Comparison of ENCODE assay signal across 13 cellular contexts in genomic region chr9:100670719-100671118, GRCh38.
A peak's percentile ranks its signal among the peaks of the same experiment; 100 is the strongest.
DNase-seq lines count a peak whose midpoint lies in the region; ATAC-seq and TF ChIP-seq lines count a peak whose summit lies in the region.
"Had no signal": no experiment of that assay in that cellular context is flagged by ENCODE, and none has a peak within 500 bp of the region (broad histone marks: within the 10 kb centered on the region; RNA-seq: fewer than 3 reads in every experiment).

No MANE protein-coding gene starts in this region.

- peak overlapping the region; percentile 86 for H3K27ac ChIP-seq in HUES6 (ENCODE audit: low read depth, low read length)
- no peak overlapping the region for H3K27ac ChIP-seq in OCI-LY7 (ENCODE audit: low read depth, low read length, poor library complexity, severe bottlenecking)
- no peak overlapping the region for H3K27ac ChIP-seq in CD4-positive, alpha-beta memory T cell (ENCODE audit: low read depth, low read length)
- H3K27ac ChIP-seq: BLaER1, parathyroid adenoma, PC-9 had no signal

- no peaks in the 10 kb centered on the region for H3K4me1 Mint-ChIP-seq in CD4-positive, alpha-beta memory T cell
- H3K4me1 Mint-ChIP-seq: activated naive CD8-positive, alpha-beta T cell treated with anti-CD3 and anti-CD28 coated beads, Interleukin-2, amount 10 ng/mL, durations not matched to agents 7 days and 5 days had no signal

- no peaks in the 10 kb centered on the region for H4K20me1 ChIP-seq in OCI-LY7 (ENCODE audit: insufficient read depth, low read length)
- H4K20me1 ChIP-seq: BLaER1 had no signal

- POLR2A ChIA-PET in OCI-LY7 (lab: Charles Lee) = interaction anchor here (0.5 kb wide), 1 partner anchor 488 kb away, joined by 3 read pairs; no protein-coding TSS in a partner anchor
- POLR2A ChIA-PET in CD4-positive, alpha-beta memory T cell (lab: Charles Lee; ENCODE audit: partially characterized antibody) = no interaction called here

- H3K79me2 ChIP-seq in OCI-LY7 (ENCODE audit: insufficient read depth, low read depth, low read length) = no peaks in the 10 kb centered on the region
- H3K79me2 ChIP-seq: parathyroid adenoma had no signal

- no TSS peak for BruUV-seq in OCI-LY7 (replicated peaks; lab: Mats Ljungman, UMichigan)

- in situ Hi-C loops in KBM-7 (cut with MboI; ENCODE audit: low pct_unique_long_range_greater_than_20kb, low sequenced_read_pairs) = no loop called here

- peak; percentile 4 for DNase-seq in GM12865 (ENCODE audit: low read depth)
- DNase-seq in OCI-LY7 (ENCODE audit: low spot score) = peak; percentile 30
- no peak for DNase-seq in KBM-7
- DNase-seq in stimulated activated CD4-positive, alpha-beta T cell treated with anti-CD3 and anti-CD28 coated beads, Interleukin-4, amount 100 ng/mL, for 4 hours = no peak
- DNase-seq in CD4-positive, alpha-beta memory T cell = no peak
- DNase-seq in stimulated activated naive CD4-positive, alpha-beta T cell treated with Interleukin-2 at 50 U/mL for 16 hours (lab: John Stamatoyannopoulos, UW) = no peak
- DNase-seq: activated CD4-positive, CD25-positive, alpha-beta regulatory T cell; activated naive CD8-positive, alpha-beta T cell treated with anti-CD3 and anti-CD28 coated beads, Interleukin-2, amount 10 ng/mL, durations not matched to agents 7 days and 5 days; PC-9 had no signal

- H3K27me3 Mint-ChIP-seq in CD4-positive, alpha-beta memory T cell = peaks cover 2 to 5% of the 10 kb centered on the region in 2 donors

- H3K9me3 Mint-ChIP-seq in CD4-positive, alpha-beta memory T cell = peaks cover 0 to 4% (median under 1%) of the 10 kb centered on the region in 8 donors
- H3K9me3 Mint-ChIP-seq: activated naive CD8-positive, alpha-beta T cell treated with anti-CD3 and anti-CD28 coated beads, Interleukin-2, amount 10 ng/mL, durations not matched to agents 7 days and 5 days had no signal

- CTCF ChIA-PET in OCI-LY7 (lab: Charles Lee; ENCODE audit: unreplicated experiment) = no interaction called here
- CTCF ChIA-PET in CD4-positive, alpha-beta memory T cell (lab: Charles Lee; ENCODE audit: partially characterized antibody) = no interaction called here

- no peaks in the 10 kb centered on the region for H3K27me3 ChIP-seq in HUES6 (ENCODE audit: control insufficient read depth, insufficient read depth, low read length)
- H3K27me3 ChIP-seq in CD4-positive, alpha-beta memory T cell (ENCODE audit: insufficient read depth, low read length) = no peaks in the 10 kb centered on the region
- H3K27me3 ChIP-seq: BLaER1 had no signal

- no peaks in the 10 kb centered on the region for H3K9me2 ChIP-seq in OCI-LY7 (ENCODE audit: insufficient read depth, low read length)

- ATAC-seq in GM21619 (IDR thresholded peaks at IDR 0.05; ENCODE audit: unreplicated experiment) = peak; percentile 74

- peaks cover 13% of the 10 kb centered on the region; the same call in 1 of the 2 replicates for H3K9me3 ChIP-seq in HUES6 (ENCODE audit: control insufficient read depth, insufficient read depth, low read depth, low read length)
- no peaks in the 10 kb centered on the region for H3K9me3 ChIP-seq in OCI-LY7 (ENCODE audit: low read length)
- no peaks in the 10 kb centered on the region for H3K9me3 ChIP-seq in CD4-positive, alpha-beta memory T cell (ENCODE audit: control insufficient read depth in 1 of 2, low read length in 2 of 2)
- H3K9me3 ChIP-seq: BLaER1 had no signal

- H3K36me3 Mint-ChIP-seq in CD4-positive, alpha-beta memory T cell = no peaks in the 10 kb centered on the region
- H3K36me3 Mint-ChIP-seq: activated naive CD8-positive, alpha-beta T cell treated with anti-CD3 and anti-CD28 coated beads, Interleukin-2, amount 10 ng/mL, durations not matched to agents 7 days and 5 days had no signal

- TF ChIP-seq CTCF in GM12865 (IDR thresholded peaks at IDR 0.05; ENCODE audit: insufficient read depth, low read depth, low read length, missing control alignments) = no peak
- TF ChIP-seq CTCF in OCI-LY7 (conservative IDR thresholded peaks at IDR 0.05; ENCODE audit: low read length) = no peak

- H3K4me1 ChIP-seq in HUES6 (ENCODE audit: control insufficient read depth, insufficient read depth, low read length) = peaks cover 34% of the 10 kb centered on the region
- peaks cover 7% of the 10 kb centered on the region for H3K4me1 ChIP-seq in OCI-LY7 (ENCODE audit: insufficient read depth, low read length, poor library complexity, severe bottlenecking)
- H3K4me1 ChIP-seq in CD4-positive, alpha-beta memory T cell (ENCODE audit: insufficient read depth, low read length) = no peaks in the 10 kb centered on the region
- H3K4me1 ChIP-seq: BLaER1, parathyroid adenoma had no signal

- intact Hi-C loops in OCI-LY7 (cut with micrococcal nuclease; ENCODE audit: unreplicated experiment) = no loop called here
- intact Hi-C loops in CD4-positive, alpha-beta memory T cell (cut with micrococcal nuclease) = no loop called here

- H3K36me3 ChIP-seq in HUES6 (ENCODE audit: control insufficient read depth, insufficient read depth, low read length) (no peaks in the 10 kb centered on the region), OCI-LY7 (ENCODE audit: insufficient read depth, low read length) (no peaks in the 10 kb centered on the region)
- H3K36me3 ChIP-seq in CD4-positive, alpha-beta memory T cell (ENCODE audit: insufficient read depth, low read length) = no peaks in the 10 kb centered on the region
- H3K36me3 ChIP-seq: BLaER1 had no signal

- H3K4me3 ChIP-seq in GM12865 (ENCODE audit: low read depth, low read length) = no peak overlapping the region
- H3K4me3 ChIP-seq in HUES6 (ENCODE audit: low read depth, low read length) = no peak overlapping the region
- no peak overlapping the region for H3K4me3 ChIP-seq in OCI-LY7 (ENCODE audit: low read depth, low read length, poor library complexity, severe bottlenecking)
- no peak overlapping the region for H3K4me3 ChIP-seq in CD4-positive, alpha-beta memory T cell (ENCODE audit: low read length in 2 of 2)
- H3K4me3 ChIP-seq: BLaER1, PC-9 had no signal

- H3K27ac Mint-ChIP-seq in CD4-positive, alpha-beta memory T cell = no peak overlapping the region
- H3K27ac Mint-ChIP-seq: activated naive CD8-positive, alpha-beta T cell treated with anti-CD3 and anti-CD28 coated beads, Interleukin-2, amount 10 ng/mL, durations not matched to agents 7 days and 5 days had no signal

- H3K9ac ChIP-seq in HUES6 (ENCODE audit: low read length) = peak overlapping the region; percentile 63
- H3K9ac ChIP-seq: BLaER1, parathyroid adenoma had no signal

- H2AFZ ChIP-seq in OCI-LY7 (ENCODE audit: low read length) = no peak overlapping the region
- H2AFZ ChIP-seq: parathyroid adenoma, PC-9 had no signal

- no peak overlapping the region for H3K4me3 Mint-ChIP-seq in CD4-positive, alpha-beta memory T cell
- H3K4me3 Mint-ChIP-seq: activated naive CD8-positive, alpha-beta T cell treated with anti-CD3 and anti-CD28 coated beads, Interleukin-2, amount 10 ng/mL, durations not matched to agents 7 days and 5 days had no signal

- H3K4me2 ChIP-seq in OCI-LY7 (ENCODE audit: low read length) = peak overlapping the region; percentile 28; the same call in 1 of the 2 replicates
- H3K4me2 ChIP-seq: BLaER1, PC-9 had no signal

Comparison
In these comparisons a context has a peak if more than half of its experiments do, and no peak if none do; other contexts are left out.
1. DNase-seq: peak in GM12865 (single experiment) and OCI-LY7 (single experiment); none in KBM-7 (single experiment), stimulated activated CD4-positive, alpha-beta T cell treated with anti-CD3 and anti-CD28 coated beads, Interleukin-4, amount 100 ng/mL, for 4 hours (0 of 2), CD4-positive, alpha-beta memory T cell (0 of 5) and stimulated activated naive CD4-positive, alpha-beta T cell treated with Interleukin-2 at 50 U/mL for 16 hours (single experiment).